ENCODE assay signal across 13 cellular contexts in genomic region chr11:67731583-67731982, GRCh38. TPM values are rescaled to one million over a fixed set of nuclear protein-coding genes. Genes with fewer than 3 reads are reported as not detected.
DNase-seq lines count a peak whose midpoint lies in the region; ATAC-seq, FAIRE-seq and TF ChIP-seq lines count a peak whose summit lies in the region.
"Had no signal": no experiment of that assay in that cellular context is flagged by ENCODE, and none has a peak within 500 bp of the region (broad histone marks: within the 10 kb centered on the region; RNA-seq: fewer than 3 reads in every experiment).

No MANE protein-coding gene starts in this region.

- peak overlapping the region; percentile 74 for H3K4me2 ChIP-seq in hepatocyte

- H3K9me3 ChIP-seq in cardiac muscle cell (ENCODE audit: low read depth) (no peaks in the 10 kb centered on the region), hepatocyte (ENCODE audit: low read depth) (no peaks in the 10 kb centered on the region)
- H3K9me3 ChIP-seq: prostate gland had no signal

- no peak for DNase-seq in cardiac muscle cell (ENCODE audit: low read depth in 1 of 2, low spot score in 1 of 2)
- DNase-seq in left cardiac atrium, result no peak
- peak; percentile 43 for DNase-seq in NCI-H510A treated with DMSO at 0.1 percent for 48 hours (lab: John Stamatoyannopoulos, UW)
- no peak for DNase-seq in hepatocyte (ENCODE audit: low spot score)
- DNase-seq in urothelium cell line (ENCODE audit: low spot score), result peak; percentile 16
- DNase-seq in hypothalamus (lab: John Stamatoyannopoulos, UW), result no peak
- no peak for DNase-seq in caudate nucleus (lab: John Stamatoyannopoulos, UW)

- peak overlapping the region; percentile 45 for H2AFZ ChIP-seq in hepatocyte

- H3K36me3 ChIP-seq in cardiac muscle cell (no peaks in the 10 kb centered on the region), hepatocyte (replicated peaks; ENCODE audit: insufficient read depth, low read depth) (no peaks in the 10 kb centered on the region)
- H3K36me3 ChIP-seq: prostate gland had no signal

- H4K20me1 ChIP-seq in hepatocyte (ENCODE audit: insufficient read depth, poor library complexity, severe bottlenecking), result no peaks in the 10 kb centered on the region

- H3K4me1 ChIP-seq in cardiac muscle cell (ENCODE audit: low read depth), result no peaks in the 10 kb centered on the region
- H3K4me1 ChIP-seq in hepatocyte (ENCODE audit: insufficient read depth), result peaks cover 20% of the 10 kb centered on the region
- H3K4me1 ChIP-seq: prostate gland had no signal

- H3K4me3 ChIP-seq in cardiac muscle cell (peak overlapping the region; percentile 26), hepatocyte (no peak overlapping the region)
- H3K4me3 ChIP-seq: coronary artery, lung, prostate gland had no signal

- no peaks in the 10 kb centered on the region for H3K27me3 ChIP-seq in cardiac muscle cell
- no peaks in the 10 kb centered on the region for H3K27me3 ChIP-seq in hepatocyte

- ATAC-seq in left cardiac atrium (no peak), GM18909 (IDR thresholded peaks at IDR 0.05; ENCODE audit: poor library complexity, unreplicated experiment) (no peak)

- H3K27ac ChIP-seq in cardiac muscle cell (no peak overlapping the region), hepatocyte (no peak overlapping the region), caudate nucleus (ENCODE audit: low read depth, low read length) (no peak overlapping the region)
- H3K27ac ChIP-seq: coronary artery, prostate gland had no signal

- no peaks in the 10 kb centered on the region for H3K79me2 ChIP-seq in hepatocyte

- H3K9me2 ChIP-seq in hepatocyte (replicated peaks; ENCODE audit: insufficient read depth), result no peaks in the 10 kb centered on the region

- FAIRE-seq in urothelium cell line (lab: Jason Lieb, UNC), result no peak
- FAIRE-seq: RCC 7860 had no signal

- 67% methylated on average over 14 of the region's 14 CpGs for WGBS in hepatocyte (ENCODE audit: low lambda C conversion rate, missing lambda C conversion rate)

- intact Hi-C loops in left cardiac atrium (cut with DNase I), result no loop called here

- no peak for TF ChIP-seq CTCF in cardiac muscle cell (IDR thresholded peaks at IDR 0.05; ENCODE audit: low read depth, low read length)
- TF ChIP-seq CTCF in hepatocyte (IDR thresholded peaks at IDR 0.05; ENCODE audit: poor library complexity), result no peak

RNA-seq across cellular contexts. Expression of gene ALDH3B2, which starts 57.2 kb away (rescaled TPM):
- total RNA-seq in cardiac muscle cell, result 0.21 TPM in 1 of 2 replicates, not detected in the other
- not detected in 2 replicates for polyA plus RNA-seq in cardiac muscle cell
- total RNA-seq in left cardiac atrium, result not detected
- 0.80 and 2.5 TPM in 2 replicates for total RNA-seq in hepatocyte
- 0.61 and 1.6 TPM in 2 replicates for polyA plus RNA-seq in hepatocyte
- total RNA-seq: fibroblast of villous mesenchyme had no signal

Comparison
In these comparisons a context has a peak if more than half of its experiments do, and no peak if none do; other contexts are left out.
1. DNase-seq: peak in NCI-H510A treated with DMSO at 0.1 percent for 48 hours (single experiment) and urothelium cell line (single experiment); none in cardiac muscle cell (0 of 2), left cardiac atrium (single experiment), hepatocyte (single experiment), hypothalamus (0 of 51) and caudate nucleus (0 of 61).